Comparison of ENCODE assay signal across 9 cellular contexts in the genomic region with DNA sequence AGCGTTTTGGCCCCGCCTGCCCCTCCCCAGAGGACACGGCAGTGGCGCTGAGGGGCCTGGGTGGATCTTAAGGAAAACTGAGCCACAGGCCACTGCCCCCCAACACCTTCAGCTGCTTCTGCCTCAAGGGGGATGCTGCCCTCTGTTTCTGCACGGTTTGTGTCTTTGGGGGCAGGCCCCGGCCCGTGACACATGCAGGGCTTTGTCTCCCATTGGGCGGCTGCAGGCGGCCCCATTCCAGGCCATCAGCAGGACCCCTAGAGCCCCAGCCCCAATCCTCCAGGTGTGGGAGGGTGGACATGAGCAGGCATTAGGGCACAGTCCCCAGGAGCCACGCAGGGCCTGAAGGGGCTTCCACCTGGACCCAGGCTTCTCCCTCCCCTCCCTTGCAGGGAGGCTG.
"Had no signal": no experiment of that assay in that cellular context is flagged by ENCODE, and none has a peak within 500 bp of the region (broad histone marks: within the 10 kb centered on the region; RNA-seq: fewer than 3 reads in every experiment).

No MANE protein-coding gene starts in this region.

- H3K9me3 ChIP-seq: prostate gland had no signal

- H3K4me3 ChIP-seq: prostate gland, skin epidermis had no signal

- H3K27ac Mint-ChIP-seq: activated CD4-positive, alpha-beta T cell treated with anti-CD3 and anti-CD28 coated beads for 36 hours; activated CD8-positive, alpha-beta T cell treated with anti-CD3 and anti-CD28 coated beads for 36 hours; activated naive CD8-positive, alpha-beta T cell treated with anti-CD3 and anti-CD28 coated beads for 36 hours; activated T-helper 17 cell treated with anti-CD3 and anti-CD28 coated beads, Interleukin-2, amount 50 U/mL, for 72 hours; effector memory CD8-positive, alpha-beta T cell; natural killer cell treated with Interleukin-12 subunit alpha and Interleukin-12 subunit beta and Interleukin-15 and Interleukin-18, amount 100 ng/mL, for 72 hours; stimulated activated naive CD8-positive, alpha-beta T cell treated with anti-CD3 and anti-CD28 coated beads, Interleukin-15, Interleukin-2, amounts not matched to agents 100 ng/mL and 50 ng/mL, for 24 hours had no signal

- ATAC-seq: natural killer cell treated with Interleukin-12 subunit alpha and Interleukin-12 subunit beta and Interleukin-15 and Interleukin-18, amount 100 ng/mL, for 72 hours had no signal

- H3K36me3 Mint-ChIP-seq: activated naive CD8-positive, alpha-beta T cell treated with anti-CD3 and anti-CD28 coated beads for 36 hours; natural killer cell treated with Interleukin-12 subunit alpha and Interleukin-12 subunit beta and Interleukin-15 and Interleukin-18, amount 100 ng/mL, for 72 hours had no signal

- H3K4me1 Mint-ChIP-seq: activated CD4-positive, alpha-beta T cell treated with anti-CD3 and anti-CD28 coated beads for 36 hours; activated naive CD8-positive, alpha-beta T cell treated with anti-CD3 and anti-CD28 coated beads for 36 hours; activated T-helper 17 cell treated with anti-CD3 and anti-CD28 coated beads, Interleukin-2, amount 50 U/mL, for 72 hours had no signal

- H3K4me1 ChIP-seq: prostate gland had no signal

- H3K36me3 ChIP-seq: prostate gland had no signal

- H3K27ac ChIP-seq: prostate gland, skin epidermis had no signal

- H3K9me3 Mint-ChIP-seq: activated CD8-positive, alpha-beta T cell treated with anti-CD3 and anti-CD28 coated beads for 36 hours; activated naive CD8-positive, alpha-beta T cell treated with anti-CD3 and anti-CD28 coated beads for 36 hours; activated T-helper 17 cell treated with anti-CD3 and anti-CD28 coated beads, Interleukin-2, amount 50 U/mL, for 72 hours; effector memory CD8-positive, alpha-beta T cell; natural killer cell treated with Interleukin-12 subunit alpha and Interleukin-12 subunit beta and Interleukin-15 and Interleukin-18, amount 100 ng/mL, for 72 hours; stimulated activated naive CD8-positive, alpha-beta T cell treated with anti-CD3 and anti-CD28 coated beads, Interleukin-15, Interleukin-2, amounts not matched to agents 100 ng/mL and 50 ng/mL, for 24 hours had no signal

- H3K4me3 Mint-ChIP-seq: activated CD4-positive, alpha-beta T cell treated with anti-CD3 and anti-CD28 coated beads for 36 hours; activated CD8-positive, alpha-beta T cell treated with anti-CD3 and anti-CD28 coated beads for 36 hours; activated naive CD8-positive, alpha-beta T cell treated with anti-CD3 and anti-CD28 coated beads for 36 hours; activated T-helper 17 cell treated with anti-CD3 and anti-CD28 coated beads, Interleukin-2, amount 50 U/mL, for 72 hours; effector memory CD8-positive, alpha-beta T cell; natural killer cell treated with Interleukin-12 subunit alpha and Interleukin-12 subunit beta and Interleukin-15 and Interleukin-18, amount 100 ng/mL, for 72 hours; stimulated activated naive CD8-positive, alpha-beta T cell treated with anti-CD3 and anti-CD28 coated beads, Interleukin-15, Interleukin-2, amounts not matched to agents 100 ng/mL and 50 ng/mL, for 24 hours had no signal
